ENCODE assay signal across 9 cellular contexts in genomic region chr1:59730759-59731478, GRCh38.
DNase-seq lines count a peak whose midpoint lies in the region; ATAC-seq, FAIRE-seq and TF ChIP-seq lines count a peak whose summit lies in the region.
"Had no signal": no experiment of that assay in that cellular context is flagged by ENCODE, and none has a peak within 500 bp of the region (broad histone marks: within the 10 kb centered on the region; RNA-seq: fewer than 3 reads in every experiment).

No MANE protein-coding gene starts in this region.

- intact Hi-C loops in heart right ventricle (cut with DNase I): no loop called here

- peaks cover 7% of the 10 kb centered on the region for H3K9me3 Mint-ChIP-seq in HFFc6
- H3K9me3 Mint-ChIP-seq in activated naive CD8-positive, alpha-beta T cell treated with anti-CD3 and anti-CD28 coated beads, Interleukin-2, amount 10 ng/mL, durations not matched to agents 7 days and 5 days: peaks cover 3% of the 10 kb centered on the region
- H3K9me3 Mint-ChIP-seq: activated T-cell treated with anti-CD3 and anti-CD28 coated beads, Interleukin-2, amount 50 U/mL, for 4 hours had no signal

- H3K4me3 ChIP-seq in A549 (no peak overlapping the region), heart right ventricle (no peak overlapping the region)

- H3K27me3 ChIP-seq in heart right ventricle: no peaks in the 10 kb centered on the region

- H3K9me3 ChIP-seq in A549 (no peaks in the 10 kb centered on the region; the same call in 2 of the 3 replicates), heart right ventricle (peaks cover 0 to 2% (median 0%) of the 10 kb centered on the region in 11 donors)

- peak; percentile 40 to 78 for DNase-seq in A549 (ENCODE audit: low read depth in 1 of 2, low spot score in 1 of 2)
- peak; percentile 93 for DNase-seq in HFFc6
- DNase-seq in activated naive CD8-positive, alpha-beta T cell treated with anti-CD3 and anti-CD28 coated beads, Interleukin-2, amount 10 ng/mL, durations not matched to agents 7 days and 5 days: no peak
- peak in 1 of 2 donors; percentile 62 for DNase-seq in heart right ventricle
- DNase-seq in renal cortical epithelial cell (ENCODE audit: low read depth): peak; percentile 95
- no peak for DNase-seq in NCI-H2107 treated with DMSO at 0.1 percent for 48 hours (lab: John Stamatoyannopoulos, UW; ENCODE audit: unreplicated experiment)
- DNase-seq: activated T-cell treated with anti-CD3 and anti-CD28 coated beads, Interleukin-2, amount 50 U/mL, for 4 hours had no signal

- no peaks in the 10 kb centered on the region for H3K36me3 ChIP-seq in heart right ventricle

- TF ChIP-seq POLR2A in A549 (IDR thresholded peaks at IDR 0.05; ENCODE audit: low read length): no peak

- no peak for FAIRE-seq in A549 (lab: Jason Lieb, UNC)

- H3K36me3 Mint-ChIP-seq in HFFc6 (ENCODE audit: low read depth): peaks cover 19% of the 10 kb centered on the region
- H3K36me3 Mint-ChIP-seq in activated naive CD8-positive, alpha-beta T cell treated with anti-CD3 and anti-CD28 coated beads, Interleukin-2, amount 10 ng/mL, durations not matched to agents 7 days and 5 days: no peaks in the 10 kb centered on the region

- TF ChIP-seq CTCF in A549 (IDR thresholded peaks at IDR 0.05) (no peak), HFFc6 (IDR thresholded peaks at IDR 0.05) (no peak), heart right ventricle (IDR thresholded peaks at IDR 0.05) (no peak)

- ATAC-seq in A549 (peak; percentile 87 to 92), heart right ventricle (peak; percentile 65 to 86 (median 71)), HG02938 (IDR thresholded peaks at IDR 0.05; ENCODE audit: unreplicated experiment) (no peak), HG02885 (IDR thresholded peaks at IDR 0.05; ENCODE audit: poor library complexity, unreplicated experiment) (no peak)
- no peak for ATAC-seq in activated naive CD8-positive, alpha-beta T cell treated with anti-CD3 and anti-CD28 coated beads, Interleukin-2, amount 10 ng/mL, durations not matched to agents 7 days and 5 days (ENCODE audit: low read depth)

- H3K4me1 ChIP-seq in A549: peaks cover 24% of the 10 kb centered on the region
- H3K4me1 ChIP-seq in heart right ventricle: peaks cover 4 to 44% (median 37%) of the 10 kb centered on the region in 9 donors

- TF ChIP-seq EP300 in A549 (IDR thresholded peaks at IDR 0.05): no peak

- peak overlapping the region; percentile 78 for H3K4me3 Mint-ChIP-seq in HFFc6
- peak overlapping the region; percentile 40 for H3K4me3 Mint-ChIP-seq in activated naive CD8-positive, alpha-beta T cell treated with anti-CD3 and anti-CD28 coated beads, Interleukin-2, amount 10 ng/mL, durations not matched to agents 7 days and 5 days
- H3K4me3 Mint-ChIP-seq: activated T-cell treated with anti-CD3 and anti-CD28 coated beads, Interleukin-2, amount 50 U/mL, for 4 hours had no signal

- no peak for TF ChIP-seq RAD21 in A549 (conservative IDR thresholded peaks at IDR 0.05 in 1 of 2, IDR thresholded peaks at IDR 0.05 in 1 of 2)

- H3K27ac Mint-ChIP-seq in HFFc6: peak overlapping the region; percentile 91
- H3K27ac Mint-ChIP-seq in activated naive CD8-positive, alpha-beta T cell treated with anti-CD3 and anti-CD28 coated beads, Interleukin-2, amount 10 ng/mL, durations not matched to agents 7 days and 5 days: no peak overlapping the region

- POLR2A ChIA-PET in A549 (lab: Yijun Ruan, JAX): no interaction called here
- POLR2A ChIA-PET in activated naive CD8-positive, alpha-beta T cell treated with anti-CD3 and anti-CD28 coated beads, Interleukin-2, amount 10 ng/mL, durations not matched to agents 7 days and 5 days (lab: Charles Lee): no interaction called here

- H3K27ac ChIP-seq in A549 (peak overlapping the region; percentile 91 to 92), heart right ventricle (peak overlapping the region; percentile 3 to 87 (median 74))

- peaks cover 2% of the 10 kb centered on the region; the same call in 1 of the 2 replicates for H3K27me3 Mint-ChIP-seq in HFFc6 (ENCODE audit: insufficient read depth)
- no peaks in the 10 kb centered on the region for H3K27me3 Mint-ChIP-seq in activated naive CD8-positive, alpha-beta T cell treated with anti-CD3 and anti-CD28 coated beads, Interleukin-2, amount 10 ng/mL, durations not matched to agents 7 days and 5 days

- WGBS in A549 (ENCODE audit: missing lambda C conversion rate): 45% methylated on average over 10 of the region's 12 CpGs
- WGBS in heart right ventricle, 2 donors: 27 to 31% methylated on average over 12 of the region's 12 CpGs

- CTCF ChIA-PET in A549 (lab: Yijun Ruan, JAX): interaction anchor here (1.0 to 2.0 kb wide), 3 partner anchors 28 to 32 kb away, joined by 3 to 6 read pairs (median 3); no protein-coding TSS in a partner anchor

- H3K4me2 ChIP-seq in A549: peak overlapping the region; percentile 66

- peaks cover 56% of the 10 kb centered on the region for H3K4me1 Mint-ChIP-seq in HFFc6 (ENCODE audit: low read depth)
- peaks cover 18% of the 10 kb centered on the region for H3K4me1 Mint-ChIP-seq in activated naive CD8-positive, alpha-beta T cell treated with anti-CD3 and anti-CD28 coated beads, Interleukin-2, amount 10 ng/mL, durations not matched to agents 7 days and 5 days

TF ChIP-seq in A549, 52 proteins besides CTCF, POLR2A, EP300 and RAD21 (continues in another document):
- TF ChIP-seq ZFP36 (IDR thresholded peaks at IDR 0.05; ENCODE audit: borderline replicate concordance, partially characterized antibody) (no peak), TP53 (CRISPR knock-in tag; IDR thresholded peaks at IDR 0.05) (no peak), ZSCAN20 (CRISPR knock-in tag; IDR thresholded peaks at IDR 0.05) (no peak), NPAS2 (CRISPR knock-in tag; IDR thresholded peaks at IDR 0.05; ENCODE audit: borderline replicate concordance) (no peak), CEBPB (IDR thresholded peaks at IDR 0.05) (no peak; a peak in 1 of 4 replicates), RCOR1 (IDR thresholded peaks at IDR 0.05; ENCODE audit: low read depth, low read length) (no peak), KDM1A (IDR thresholded peaks at IDR 0.05; ENCODE audit: low read depth) (no peak), NFE2L2 (conservative IDR thresholded peaks at IDR 0.05; ENCODE audit: low read length) (peak; percentile 77), HEYL (CRISPR knock-in tag; IDR thresholded peaks at IDR 0.05) (no peak), RARB (CRISPR knock-in tag; IDR thresholded peaks at IDR 0.05) (no peak), FOSB (CRISPR knock-in tag; IDR thresholded peaks at IDR 0.05) (no peak), ATOH8 (CRISPR knock-in tag; IDR thresholded peaks at IDR 0.05; ENCODE audit: low read depth) (peak; percentile 21; the same call in 1 of the 2 replicates), FOXS1 (CRISPR knock-in tag; IDR thresholded peaks at IDR 0.05) (no peak), PHF8 (IDR thresholded peaks at IDR 0.05; ENCODE audit: borderline replicate concordance, low read depth) (no peak), JUN (IDR thresholded peaks at IDR 0.05) (no peak), SMC3 (IDR thresholded peaks at IDR 0.05) (no peak), JUNB (IDR thresholded peaks at IDR 0.05) (peak; percentile 55), CBX2 (IDR thresholded peaks at IDR 0.05; ENCODE audit: borderline replicate concordance, low read depth) (no peak), SREBF2 (IDR thresholded peaks at IDR 0.05) (no peak), MAZ (IDR thresholded peaks at IDR 0.05; ENCODE audit: borderline replicate concordance, low read depth, low read length) (no peak), TFCP2L1 (CRISPR knock-in tag; IDR thresholded peaks at IDR 0.05) (no peak), ELK1 (IDR thresholded peaks at IDR 0.05; ENCODE audit: low read depth, low read length) (no peak), MAX (IDR thresholded peaks at IDR 0.05) (0 out of 2 replicates have a peak, but pooled peaks have one; percentile 23), HOXA7 (CRISPR knock-in tag; IDR thresholded peaks at IDR 0.05) (no peak), ZNF302 (CRISPR knock-in tag; IDR thresholded peaks at IDR 0.05) (no peak), NR3C1 (IDR thresholded peaks at IDR 0.05) (no peak)

Comparison
In these comparisons a context has a peak if more than half of its experiments do, and no peak if none do; other contexts are left out.
1. ATAC-seq: peak in A549 (2 of 2) and heart right ventricle (8 of 8); none in activated naive CD8-positive, alpha-beta T cell treated with anti-CD3 and anti-CD28 coated beads, Interleukin-2, amount 10 ng/mL, durations not matched to agents 7 days and 5 days (single experiment), HG02938 (single experiment) and HG02885 (single experiment).
2. DNase-seq: peak in A549 (2 of 2), HFFc6 (single experiment) and renal cortical epithelial cell (single experiment); none in activated naive CD8-positive, alpha-beta T cell treated with anti-CD3 and anti-CD28 coated beads, Interleukin-2, amount 10 ng/mL, durations not matched to agents 7 days and 5 days (single experiment) and NCI-H2107 treated with DMSO at 0.1 percent for 48 hours (single experiment).